ENCODE assay signal across 1 cellular context in the genomic region with DNA sequence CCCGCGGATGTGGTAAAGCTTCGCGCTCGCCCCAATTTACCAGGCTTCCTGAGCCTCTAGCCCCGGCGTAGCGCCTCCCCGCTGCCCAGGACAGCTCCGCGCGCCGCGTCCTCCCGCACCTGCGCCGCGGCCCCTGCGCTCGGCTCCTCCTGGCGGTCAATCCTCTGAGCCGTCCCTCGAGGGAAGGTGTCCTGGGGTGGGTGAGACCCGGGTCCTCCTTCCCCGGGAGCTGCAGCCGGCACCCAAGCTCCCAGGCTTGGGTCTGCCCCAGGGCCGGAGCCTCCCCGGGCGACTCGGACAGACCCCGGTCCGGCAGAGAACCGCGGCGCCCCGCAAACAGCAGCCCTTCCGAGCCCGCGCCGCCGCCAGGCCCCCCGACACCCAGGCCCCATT.
TF ChIP-seq lines count a peak whose summit lies in the region.

No MANE protein-coding gene starts in this region.

TF ChIP-seq in GM12878, 131 proteins besides CTCF, POLR2A, EP300 and RAD21 (continued from another document and continues in another):
- TF ChIP-seq, protein P1, sequence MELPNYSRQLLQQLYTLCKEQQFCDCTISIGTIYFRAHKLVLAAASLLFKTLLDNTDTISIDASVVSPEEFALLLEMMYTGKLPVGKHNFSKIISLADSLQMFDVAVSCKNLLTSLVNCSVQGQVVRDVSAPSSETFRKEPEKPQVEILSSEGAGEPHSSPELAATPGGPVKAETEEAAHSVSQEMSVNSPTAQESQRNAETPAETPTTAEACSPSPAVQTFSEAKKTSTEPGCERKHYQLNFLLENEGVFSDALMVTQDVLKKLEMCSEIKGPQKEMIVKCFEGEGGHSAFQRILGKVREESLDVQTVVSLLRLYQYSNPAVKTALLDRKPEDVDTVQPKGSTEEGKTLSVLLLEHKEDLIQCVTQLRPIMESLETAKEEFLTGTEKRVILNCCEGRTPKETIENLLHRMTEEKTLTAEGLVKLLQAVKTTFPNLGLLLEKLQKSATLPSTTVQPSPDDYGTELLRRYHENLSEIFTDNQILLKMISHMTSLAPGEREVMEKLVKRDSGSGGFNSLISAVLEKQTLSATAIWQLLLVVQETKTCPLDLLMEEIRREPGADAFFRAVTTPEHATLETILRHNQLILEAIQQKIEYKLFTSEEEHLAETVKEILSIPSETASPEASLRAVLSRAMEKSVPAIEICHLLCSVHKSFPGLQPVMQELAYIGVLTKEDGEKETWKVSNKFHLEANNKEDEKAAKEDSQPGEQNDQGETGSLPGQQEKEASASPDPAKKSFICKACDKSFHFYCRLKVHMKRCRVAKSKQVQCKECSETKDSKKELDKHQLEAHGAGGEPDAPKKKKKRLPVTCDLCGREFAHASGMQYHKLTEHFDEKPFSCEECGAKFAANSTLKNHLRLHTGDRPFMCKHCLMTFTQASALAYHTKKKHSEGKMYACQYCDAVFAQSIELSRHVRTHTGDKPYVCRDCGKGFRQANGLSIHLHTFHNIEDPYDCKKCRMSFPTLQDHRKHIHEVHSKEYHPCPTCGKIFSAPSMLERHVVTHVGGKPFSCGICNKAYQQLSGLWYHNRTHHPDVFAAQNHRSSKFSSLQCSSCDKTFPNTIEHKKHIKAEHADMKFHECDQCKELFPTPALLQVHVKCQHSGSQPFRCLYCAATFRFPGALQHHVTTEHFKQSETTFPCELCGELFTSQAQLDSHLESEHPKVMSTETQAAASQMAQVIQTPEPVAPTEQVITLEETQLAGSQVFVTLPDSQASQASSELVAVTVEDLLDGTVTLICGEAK (IDR thresholded peaks at IDR 0.05; ENCODE audit: borderline replicate concordance) = no peak
- TF ChIP-seq, protein P2, sequence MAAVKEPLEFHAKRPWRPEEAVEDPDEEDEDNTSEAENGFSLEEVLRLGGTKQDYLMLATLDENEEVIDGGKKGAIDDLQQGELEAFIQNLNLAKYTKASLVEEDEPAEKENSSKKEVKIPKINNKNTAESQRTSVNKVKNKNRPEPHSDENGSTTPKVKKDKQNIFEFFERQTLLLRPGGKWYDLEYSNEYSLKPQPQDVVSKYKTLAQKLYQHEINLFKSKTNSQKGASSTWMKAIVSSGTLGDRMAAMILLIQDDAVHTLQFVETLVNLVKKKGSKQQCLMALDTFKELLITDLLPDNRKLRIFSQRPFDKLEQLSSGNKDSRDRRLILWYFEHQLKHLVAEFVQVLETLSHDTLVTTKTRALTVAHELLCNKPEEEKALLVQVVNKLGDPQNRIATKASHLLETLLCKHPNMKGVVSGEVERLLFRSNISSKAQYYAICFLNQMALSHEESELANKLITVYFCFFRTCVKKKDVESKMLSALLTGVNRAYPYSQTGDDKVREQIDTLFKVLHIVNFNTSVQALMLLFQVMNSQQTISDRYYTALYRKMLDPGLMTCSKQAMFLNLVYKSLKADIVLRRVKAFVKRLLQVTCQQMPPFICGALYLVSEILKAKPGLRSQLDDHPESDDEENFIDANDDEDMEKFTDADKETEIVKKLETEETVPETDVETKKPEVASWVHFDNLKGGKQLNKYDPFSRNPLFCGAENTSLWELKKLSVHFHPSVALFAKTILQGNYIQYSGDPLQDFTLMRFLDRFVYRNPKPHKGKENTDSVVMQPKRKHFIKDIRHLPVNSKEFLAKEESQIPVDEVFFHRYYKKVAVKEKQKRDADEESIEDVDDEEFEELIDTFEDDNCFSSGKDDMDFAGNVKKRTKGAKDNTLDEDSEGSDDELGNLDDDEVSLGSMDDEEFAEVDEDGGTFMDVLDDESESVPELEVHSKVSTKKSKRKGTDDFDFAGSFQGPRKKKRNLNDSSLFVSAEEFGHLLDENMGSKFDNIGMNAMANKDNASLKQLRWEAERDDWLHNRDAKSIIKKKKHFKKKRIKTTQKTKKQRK (IDR thresholded peaks at IDR 0.05; ENCODE audit: low read depth, low read length) = no peak
- TF ChIP-seq ATF7 (IDR thresholded peaks at IDR 0.05; ENCODE audit: low read depth) (no peak), CHD1 (IDR thresholded peaks at IDR 0.05; ENCODE audit: low read depth, low read length) (no peak), SMAD1 (IDR thresholded peaks at IDR 0.05; ENCODE audit: low read depth, partially characterized antibody) (no peak), SUPT20H (IDR thresholded peaks at IDR 0.05; ENCODE audit: borderline replicate concordance, control insufficient read depth, low read depth, low read length) (no peak), RAD51 (IDR thresholded peaks at IDR 0.05) (no peak), HCFC1 (IDR thresholded peaks at IDR 0.05; ENCODE audit: low read length) (no peak), RELA (IDR thresholded peaks at IDR 0.05; ENCODE audit: borderline replicate concordance, partially characterized antibody) (no peak), HDAC2 (IDR thresholded peaks at IDR 0.05) (no peak), ESRRA (IDR thresholded peaks at IDR 0.05; ENCODE audit: low read length) (no peak), TCF7 (IDR thresholded peaks at IDR 0.05; ENCODE audit: borderline replicate concordance) (no peak), TARDBP (IDR thresholded peaks at IDR 0.05; ENCODE audit: borderline replicate concordance) (no peak), IKZF2 (IDR thresholded peaks at IDR 0.05) (peak; percentile 35 to 47; a peak in 2 of 4 replicates), GABPA (IDR thresholded peaks at IDR 0.05; ENCODE audit: low read depth) (no peak), ZNF384 (IDR thresholded peaks at IDR 0.05; ENCODE audit: borderline replicate concordance, low read depth, low read length) (no peak), SREBF2 (IDR thresholded peaks at IDR 0.05; ENCODE audit: low read length) (no peak), CREM (IDR thresholded peaks at IDR 0.05; ENCODE audit: low read depth) (no peak), RCOR1 (conservative IDR thresholded peaks at IDR 0.05; ENCODE audit: low read depth, low read length) (no peak; the same call in 1 of the 2 replicates), BCL11A (IDR thresholded peaks at IDR 0.05; ENCODE audit: low read depth, low read length) (no peak), NFXL1 (IDR thresholded peaks at IDR 0.05; ENCODE audit: borderline replicate concordance) (no peak), POLR2AphosphoS2 (IDR thresholded peaks at IDR 0.05; ENCODE audit: low read depth, low read length) (no peak), NRF1 (conservative IDR thresholded peaks at IDR 0.05; ENCODE audit: low read depth, low read length) (no peak), SRF (IDR thresholded peaks at IDR 0.05; ENCODE audit: low read depth in 2 of 2, low read length in 2 of 2) (no peak), SIX5 (IDR thresholded peaks at IDR 0.05; ENCODE audit: low read depth, low read length, severe bottlenecking) (no peak)
- TF ChIP-seq, protein P3, sequence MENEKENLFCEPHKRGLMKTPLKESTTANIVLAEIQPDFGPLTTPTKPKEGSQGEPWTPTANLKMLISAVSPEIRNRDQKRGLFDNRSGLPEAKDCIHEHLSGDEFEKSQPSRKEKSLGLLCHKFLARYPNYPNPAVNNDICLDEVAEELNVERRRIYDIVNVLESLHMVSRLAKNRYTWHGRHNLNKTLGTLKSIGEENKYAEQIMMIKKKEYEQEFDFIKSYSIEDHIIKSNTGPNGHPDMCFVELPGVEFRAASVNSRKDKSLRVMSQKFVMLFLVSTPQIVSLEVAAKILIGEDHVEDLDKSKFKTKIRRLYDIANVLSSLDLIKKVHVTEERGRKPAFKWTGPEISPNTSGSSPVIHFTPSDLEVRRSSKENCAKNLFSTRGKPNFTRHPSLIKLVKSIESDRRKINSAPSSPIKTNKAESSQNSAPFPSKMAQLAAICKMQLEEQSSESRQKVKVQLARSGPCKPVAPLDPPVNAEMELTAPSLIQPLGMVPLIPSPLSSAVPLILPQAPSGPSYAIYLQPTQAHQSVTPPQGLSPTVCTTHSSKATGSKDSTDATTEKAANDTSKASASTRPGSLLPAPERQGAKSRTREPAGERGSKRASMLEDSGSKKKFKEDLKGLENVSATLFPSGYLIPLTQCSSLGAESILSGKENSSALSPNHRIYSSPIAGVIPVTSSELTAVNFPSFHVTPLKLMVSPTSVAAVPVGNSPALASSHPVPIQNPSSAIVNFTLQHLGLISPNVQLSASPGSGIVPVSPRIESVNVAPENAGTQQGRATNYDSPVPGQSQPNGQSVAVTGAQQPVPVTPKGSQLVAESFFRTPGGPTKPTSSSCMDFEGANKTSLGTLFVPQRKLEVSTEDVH (IDR thresholded peaks at IDR 0.05; ENCODE audit: low read depth, partially characterized antibody) = no peak
- TF ChIP-seq, protein P4, sequence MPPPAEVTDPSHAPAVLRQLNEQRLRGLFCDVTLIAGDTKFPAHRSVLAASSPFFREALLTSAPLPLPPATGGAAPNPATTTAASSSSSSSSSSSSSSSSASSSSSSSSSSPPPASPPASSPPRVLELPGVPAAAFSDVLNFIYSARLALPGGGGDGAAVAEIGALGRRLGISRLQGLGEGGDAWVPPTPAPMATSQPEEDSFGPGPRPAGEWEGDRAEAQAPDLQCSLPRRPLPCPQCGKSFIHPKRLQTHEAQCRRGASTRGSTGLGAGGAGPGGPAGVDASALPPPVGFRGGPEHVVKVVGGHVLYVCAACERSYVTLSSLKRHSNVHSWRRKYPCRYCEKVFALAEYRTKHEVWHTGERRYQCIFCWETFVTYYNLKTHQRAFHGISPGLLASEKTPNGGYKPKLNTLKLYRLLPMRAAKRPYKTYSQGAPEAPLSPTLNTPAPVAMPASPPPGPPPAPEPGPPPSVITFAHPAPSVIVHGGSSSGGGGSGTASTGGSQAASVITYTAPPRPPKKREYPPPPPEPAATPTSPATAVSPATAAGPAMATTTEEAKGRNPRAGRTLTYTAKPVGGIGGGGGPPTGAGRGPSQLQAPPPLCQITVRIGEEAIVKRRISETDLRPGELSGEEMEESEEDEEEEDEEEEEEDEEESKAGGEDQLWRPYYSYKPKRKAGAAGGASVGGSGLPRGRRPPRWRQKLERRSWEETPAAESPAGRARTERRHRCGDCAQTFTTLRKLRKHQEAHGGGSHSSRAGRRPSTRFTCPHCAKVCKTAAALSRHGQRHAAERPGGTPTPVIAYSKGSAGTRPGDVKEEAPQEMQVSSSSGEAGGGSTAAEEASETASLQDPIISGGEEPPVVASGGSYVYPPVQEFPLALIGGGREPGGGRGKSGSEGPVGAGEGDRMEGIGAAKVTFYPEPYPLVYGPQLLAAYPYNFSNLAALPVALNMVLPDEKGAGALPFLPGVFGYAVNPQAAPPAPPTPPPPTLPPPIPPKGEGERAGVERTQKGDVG (CRISPR knock-in tag; IDR thresholded peaks at IDR 0.05) = no peak
- TF ChIP-seq, protein P5, sequence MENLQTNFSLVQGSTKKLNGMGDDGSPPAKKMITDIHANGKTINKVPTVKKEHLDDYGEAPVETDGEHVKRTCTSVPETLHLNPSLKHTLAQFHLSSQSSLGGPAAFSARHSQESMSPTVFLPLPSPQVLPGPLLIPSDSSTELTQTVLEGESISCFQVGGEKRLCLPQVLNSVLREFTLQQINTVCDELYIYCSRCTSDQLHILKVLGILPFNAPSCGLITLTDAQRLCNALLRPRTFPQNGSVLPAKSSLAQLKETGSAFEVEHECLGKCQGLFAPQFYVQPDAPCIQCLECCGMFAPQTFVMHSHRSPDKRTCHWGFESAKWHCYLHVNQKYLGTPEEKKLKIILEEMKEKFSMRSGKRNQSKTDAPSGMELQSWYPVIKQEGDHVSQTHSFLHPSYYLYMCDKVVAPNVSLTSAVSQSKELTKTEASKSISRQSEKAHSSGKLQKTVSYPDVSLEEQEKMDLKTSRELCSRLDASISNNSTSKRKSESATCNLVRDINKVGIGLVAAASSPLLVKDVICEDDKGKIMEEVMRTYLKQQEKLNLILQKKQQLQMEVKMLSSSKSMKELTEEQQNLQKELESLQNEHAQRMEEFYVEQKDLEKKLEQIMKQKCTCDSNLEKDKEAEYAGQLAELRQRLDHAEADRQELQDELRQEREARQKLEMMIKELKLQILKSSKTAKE (IDR thresholded peaks at IDR 0.05; ENCODE audit: low read depth, poor library complexity, severe bottlenecking) = no peak
- TF ChIP-seq, protein P6, sequence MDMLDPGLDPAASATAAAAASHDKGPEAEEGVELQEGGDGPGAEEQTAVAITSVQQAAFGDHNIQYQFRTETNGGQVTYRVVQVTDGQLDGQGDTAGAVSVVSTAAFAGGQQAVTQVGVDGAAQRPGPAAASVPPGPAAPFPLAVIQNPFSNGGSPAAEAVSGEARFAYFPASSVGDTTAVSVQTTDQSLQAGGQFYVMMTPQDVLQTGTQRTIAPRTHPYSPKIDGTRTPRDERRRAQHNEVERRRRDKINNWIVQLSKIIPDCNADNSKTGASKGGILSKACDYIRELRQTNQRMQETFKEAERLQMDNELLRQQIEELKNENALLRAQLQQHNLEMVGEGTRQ (IDR thresholded peaks at IDR 0.05; ENCODE audit: borderline replicate concordance, low read depth, low read length) = no peak
- TF ChIP-seq, protein P7, sequence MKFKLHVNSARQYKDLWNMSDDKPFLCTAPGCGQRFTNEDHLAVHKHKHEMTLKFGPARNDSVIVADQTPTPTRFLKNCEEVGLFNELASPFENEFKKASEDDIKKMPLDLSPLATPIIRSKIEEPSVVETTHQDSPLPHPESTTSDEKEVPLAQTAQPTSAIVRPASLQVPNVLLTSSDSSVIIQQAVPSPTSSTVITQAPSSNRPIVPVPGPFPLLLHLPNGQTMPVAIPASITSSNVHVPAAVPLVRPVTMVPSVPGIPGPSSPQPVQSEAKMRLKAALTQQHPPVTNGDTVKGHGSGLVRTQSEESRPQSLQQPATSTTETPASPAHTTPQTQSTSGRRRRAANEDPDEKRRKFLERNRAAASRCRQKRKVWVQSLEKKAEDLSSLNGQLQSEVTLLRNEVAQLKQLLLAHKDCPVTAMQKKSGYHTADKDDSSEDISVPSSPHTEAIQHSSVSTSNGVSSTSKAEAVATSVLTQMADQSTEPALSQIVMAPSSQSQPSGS (IDR thresholded peaks at IDR 0.05; ENCODE audit: low read length) = no peak
- TF ChIP-seq, protein P8, sequence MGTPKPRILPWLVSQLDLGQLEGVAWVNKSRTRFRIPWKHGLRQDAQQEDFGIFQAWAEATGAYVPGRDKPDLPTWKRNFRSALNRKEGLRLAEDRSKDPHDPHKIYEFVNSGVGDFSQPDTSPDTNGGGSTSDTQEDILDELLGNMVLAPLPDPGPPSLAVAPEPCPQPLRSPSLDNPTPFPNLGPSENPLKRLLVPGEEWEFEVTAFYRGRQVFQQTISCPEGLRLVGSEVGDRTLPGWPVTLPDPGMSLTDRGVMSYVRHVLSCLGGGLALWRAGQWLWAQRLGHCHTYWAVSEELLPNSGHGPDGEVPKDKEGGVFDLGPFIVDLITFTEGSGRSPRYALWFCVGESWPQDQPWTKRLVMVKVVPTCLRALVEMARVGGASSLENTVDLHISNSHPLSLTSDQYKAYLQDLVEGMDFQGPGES (IDR thresholded peaks at IDR 0.05) = no peak
- TF ChIP-seq, protein P9, sequence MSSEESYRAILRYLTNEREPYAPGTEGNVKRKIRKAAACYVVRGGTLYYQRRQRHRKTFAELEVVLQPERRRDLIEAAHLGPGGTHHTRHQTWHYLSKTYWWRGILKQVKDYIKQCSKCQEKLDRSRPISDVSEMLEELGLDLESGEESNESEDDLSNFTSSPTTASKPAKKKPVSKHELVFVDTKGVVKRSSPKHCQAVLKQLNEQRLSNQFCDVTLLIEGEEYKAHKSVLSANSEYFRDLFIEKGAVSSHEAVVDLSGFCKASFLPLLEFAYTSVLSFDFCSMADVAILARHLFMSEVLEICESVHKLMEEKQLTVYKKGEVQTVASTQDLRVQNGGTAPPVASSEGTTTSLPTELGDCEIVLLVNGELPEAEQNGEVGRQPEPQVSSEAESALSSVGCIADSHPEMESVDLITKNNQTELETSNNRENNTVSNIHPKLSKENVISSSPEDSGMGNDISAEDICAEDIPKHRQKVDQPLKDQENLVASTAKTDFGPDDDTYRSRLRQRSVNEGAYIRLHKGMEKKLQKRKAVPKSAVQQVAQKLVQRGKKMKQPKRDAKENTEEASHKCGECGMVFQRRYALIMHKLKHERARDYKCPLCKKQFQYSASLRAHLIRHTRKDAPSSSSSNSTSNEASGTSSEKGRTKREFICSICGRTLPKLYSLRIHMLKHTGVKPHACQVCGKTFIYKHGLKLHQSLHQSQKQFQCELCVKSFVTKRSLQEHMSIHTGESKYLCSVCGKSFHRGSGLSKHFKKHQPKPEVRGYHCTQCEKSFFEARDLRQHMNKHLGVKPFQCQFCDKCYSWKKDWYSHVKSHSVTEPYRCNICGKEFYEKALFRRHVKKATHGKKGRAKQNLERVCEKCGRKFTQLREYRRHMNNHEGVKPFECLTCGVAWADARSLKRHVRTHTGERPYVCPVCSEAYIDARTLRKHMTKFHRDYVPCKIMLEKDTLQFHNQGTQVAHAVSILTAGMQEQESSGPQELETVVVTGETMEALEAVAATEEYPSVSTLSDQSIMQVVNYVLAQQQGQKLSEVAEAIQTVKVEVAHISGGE (CRISPR knock-in tag; IDR thresholded peaks at IDR 0.05) = no peak
